Comparison of ENCODE assay signal across 1 cellular context in genomic region chr19:3184847-3185481, GRCh38.
TF ChIP-seq lines count a peak whose summit lies in the region.

No MANE protein-coding gene starts in this region.

TF ChIP-seq in endothelial cell of umbilical vein, 7 proteins besides CTCF, POLR2A, EP300 and RAD21:
- TF ChIP-seq GATA2 (IDR thresholded peaks at IDR 0.05; ENCODE audit: insufficient read depth, insufficient read length, low read depth, low read length), result no peak
- no peak for TF ChIP-seq POLR2AphosphoS5 (IDR thresholded peaks at IDR 0.05; ENCODE audit: insufficient read depth, low read depth, low read length)
- no peak for TF ChIP-seq EZH2 (IDR thresholded peaks at IDR 0.05; ENCODE audit: borderline replicate concordance, low read depth, low read length, severe bottlenecking)
- no peak for TF ChIP-seq MAX (IDR thresholded peaks at IDR 0.05; ENCODE audit: insufficient read depth, insufficient read length)
- no peak for TF ChIP-seq FOS (IDR thresholded peaks at IDR 0.05; ENCODE audit: borderline replicate concordance, insufficient read depth, low read length)
- TF ChIP-seq JUN (IDR thresholded peaks at IDR 0.05; ENCODE audit: borderline replicate concordance, insufficient read depth, insufficient read length, low read depth), result no peak
- TF ChIP-seq MYC (IDR thresholded peaks at IDR 0.05; ENCODE audit: low read depth, low read length), result no peak
